ENCODE assay signal across 9 cellular contexts in genomic region chr15:80071652-80072051, GRCh38. TPM values are rescaled to one million over a fixed set of nuclear protein-coding genes. Genes with fewer than 3 reads are reported as not detected.
DNase-seq lines count a peak whose midpoint lies in the region; ATAC-seq, FAIRE-seq and TF ChIP-seq lines count a peak whose summit lies in the region.
"Had no signal": no experiment of that assay in that cellular context is flagged by ENCODE, and none has a peak within 500 bp of the region (broad histone marks: within the 10 kb centered on the region; RNA-seq: fewer than 3 reads in every experiment).

No MANE protein-coding gene starts in this region.

- H3K4me1 ChIP-seq in BLaER1 (peaks cover 29% of the 10 kb centered on the region), GM12878 (ENCODE audit: control insufficient read depth, insufficient read depth, low read length) (peaks cover 19% of the 10 kb centered on the region)
- peaks cover 8 to 14% of the 10 kb centered on the region in 2 donors for H3K4me1 ChIP-seq in naive thymus-derived CD4-positive, alpha-beta T cell (ENCODE audit: control insufficient read depth in 2 of 2, insufficient read depth in 2 of 2, low read length in 2 of 2)

- ATAC-seq in GM12878 (no peak), HG02798 (IDR thresholded peaks at IDR 0.05; ENCODE audit: poor library complexity, unreplicated experiment) (no peak), GM19035 (IDR thresholded peaks at IDR 0.05; ENCODE audit: unreplicated experiment) (no peak)
- no peak for ATAC-seq in naive thymus-derived CD4-positive, alpha-beta T cell

- in situ Hi-C loops in GM12878 (cut with MboI): no loop called here

- no peaks in the 10 kb centered on the region for H3K27me3 Mint-ChIP-seq in naive thymus-derived CD4-positive, alpha-beta T cell

- H2AFZ ChIP-seq in GM12878 (ENCODE audit: control insufficient read depth, low read depth, low read length): no peak overlapping the region

- H3K36me3 Mint-ChIP-seq in naive thymus-derived CD4-positive, alpha-beta T cell: peaks cover 0 to 16% (median 6%) of the 10 kb centered on the region in 5 donors

- H3K79me2 ChIP-seq in GM12878 (ENCODE audit: control insufficient read depth, insufficient read depth, low read length): peaks cover 97% of the 10 kb centered on the region

- peak overlapping the region in 2 of 9 donors; percentile 10 to 17 for H3K27ac Mint-ChIP-seq in naive thymus-derived CD4-positive, alpha-beta T cell

- no peak overlapping the region for H3K9ac ChIP-seq in BLaER1
- peak overlapping the region; percentile 32 for H3K9ac ChIP-seq in GM12878 (ENCODE audit: control insufficient read depth, insufficient read depth, low read length)

- H3K4me2 ChIP-seq in BLaER1 (peak overlapping the region; percentile 23), GM12878 (ENCODE audit: control insufficient read depth, insufficient read depth) (peak overlapping the region; percentile 82)

- H3K4me1 Mint-ChIP-seq in naive thymus-derived CD4-positive, alpha-beta T cell: peaks cover 40 to 89% (median 78%) of the 10 kb centered on the region in 7 donors

- no peak for TF ChIP-seq RAD21 in GM12878 (IDR thresholded peaks at IDR 0.05; ENCODE audit: insufficient read depth, low read depth, low read length)

- DNase-seq in Jurkat, Clone E6-1 (ENCODE audit: low read depth, low spot score): no peak
- DNase-seq in GM12878 (ENCODE audit: low read depth, low spot score) (no peak), H7 (no peak), GM12891 (ENCODE audit: insufficient read length, low spot score) (no peak)
- DNase-seq in naive thymus-derived CD4-positive, alpha-beta T cell: no peak
- DNase-seq: GOT3 had no signal

- RAD21 ChIA-PET in GM12878 (lab: Charles Lee; ENCODE audit: unreplicated experiment): interaction anchor here (0.7 to 5.8 kb wide), 7 partner anchors 10 to 238 kb away, joined by 3 to 59 read pairs (median 4); partner anchors contain the start of genes FAH and ZFAND6

- FAIRE-seq in GM12878 (lab: Jason Lieb, UNC): no peak
- FAIRE-seq in GM12891 (lab: Jason Lieb, UNC): no peak

- H3K36me3 ChIP-seq in BLaER1 (no peaks in the 10 kb centered on the region), GM12878 (ENCODE audit: control insufficient read depth in 2 of 2, insufficient read depth in 2 of 2, low read length in 1 of 2) (no peaks in the 10 kb centered on the region; a peak in 1 of 4 replicates), H7 (replicated peaks; ENCODE audit: control insufficient read depth, insufficient read depth, low read length) (no peaks in the 10 kb centered on the region)
- no peaks in the 10 kb centered on the region for H3K36me3 ChIP-seq in naive thymus-derived CD4-positive, alpha-beta T cell (ENCODE audit: control insufficient read depth in 2 of 3, insufficient read depth in 3 of 3, low read length in 3 of 3)

- H3K9me3 ChIP-seq in BLaER1: no peaks in the 10 kb centered on the region
- H3K9me3 ChIP-seq in GM12878 (replicated peaks; ENCODE audit: control insufficient read depth, insufficient read depth, low read length): no peaks in the 10 kb centered on the region
- no peaks in the 10 kb centered on the region for H3K9me3 ChIP-seq in naive thymus-derived CD4-positive, alpha-beta T cell (ENCODE audit: control insufficient read depth in 2 of 3, low read length in 3 of 3)

- CTCF ChIA-PET in GM12878 (lab: Yijun Ruan, JAX): interaction anchor here (0.6 to 5.9 kb wide), 9 partner anchors 9 to 927 kb away, joined by 3 to 47 read pairs (median 3); partner anchors contain the start of genes TMED3 and ZFAND6
- CTCF ChIA-PET in naive thymus-derived CD4-positive, alpha-beta T cell (lab: Charles Lee): interaction anchor here (1.1 to 1.6 kb wide), 2 partner anchors 11 to 101 kb away, joined by 4 to 7 read pairs; no protein-coding TSS in a partner anchor

- H3K4me3 ChIP-seq in BLaER1: no peak overlapping the region
- H3K4me3 ChIP-seq in Jurkat, Clone E6-1 (ENCODE audit: low read length): peak overlapping the region; percentile 71
- H3K4me3 ChIP-seq in GM12878: peak overlapping the region; percentile 57
- no peak overlapping the region for H3K4me3 ChIP-seq in naive thymus-derived CD4-positive, alpha-beta T cell (ENCODE audit: low read length)
- H3K4me3 ChIP-seq in H7 (ENCODE audit: insufficient read depth, low read depth, low read length): no peak overlapping the region

- TF ChIP-seq CTCF in GM12878 (IDR thresholded peaks at IDR 0.05 in 2 of 3, conservative IDR thresholded peaks at IDR 0.05 in 1 of 3; ENCODE audit: control insufficient read depth in 2 of 3, extremely low read depth in 1 of 3, insufficient read depth in 1 of 3, low read depth in 3 of 3, low read length in 3 of 3): no peak

- POLR2A ChIA-PET in GM12878 (lab: Charles Lee): interaction anchor here (0.5 to 3.1 kb wide), 6 partner anchors 9 to 1249 kb away, joined by 3 to 23 read pairs (median 4); partner anchors contain the start of gene ZFAND6
- POLR2A ChIA-PET in naive thymus-derived CD4-positive, alpha-beta T cell (lab: Charles Lee): interaction anchor here (0.7 to 5.8 kb wide), 3 partner anchors 12 to 145 kb away, joined by 3 to 40 read pairs (median 3); partner anchors contain the start of gene ZFAND6

- no peaks in the 10 kb centered on the region for H3K9me3 Mint-ChIP-seq in naive thymus-derived CD4-positive, alpha-beta T cell

- SMC1A ChIA-PET in GM12878 (lab: Charles Lee; ENCODE audit: uncharacterized antibody, unreplicated experiment): interaction anchor here (1.1 to 4.8 kb wide), 17 partner anchors 8 to 102 kb away, joined by 3 to 27 read pairs (median 4); partner anchors contain the start of gene FAH

- no peak for TF ChIP-seq POLR2A in GM12878 (IDR thresholded peaks at IDR 0.05; ENCODE audit: low read depth, low read length)
- no peak for TF ChIP-seq POLR2A in GM12891 (IDR thresholded peaks at IDR 0.05; ENCODE audit: low read depth, low read length)

- no peak for TF ChIP-seq EP300 in GM12878 (IDR thresholded peaks at IDR 0.05; ENCODE audit: borderline replicate concordance in 1 of 2, control insufficient read depth in 1 of 2, low read depth in 2 of 2, low read length in 2 of 2)

- intact Hi-C loops in GM12878 (cut with micrococcal nuclease; ENCODE audit: unreplicated experiment): no loop called here
- intact Hi-C loops in naive thymus-derived CD4-positive, alpha-beta T cell (cut with micrococcal nuclease): loop anchor here (1.0 to 5.0 kb wide), 6 partner anchors 12 to 919 kb away; partner anchors contain the start of genes FAH (in 2 of the 2), ZFAND6 (in 2 of the 2) and TMED3 (in 1 of the 2)

- H3K27ac ChIP-seq in BLaER1 (no peak overlapping the region), GM12878 (ENCODE audit: control insufficient read depth, insufficient read depth) (peak overlapping the region; percentile 59)
- H3K27ac ChIP-seq in naive thymus-derived CD4-positive, alpha-beta T cell (ENCODE audit: low read depth, low read length): peak overlapping the region; percentile 61

- peak overlapping the region in 5 of 10 donors; percentile 21 to 89 (median 45) for H3K4me3 Mint-ChIP-seq in naive thymus-derived CD4-positive, alpha-beta T cell

- no peaks in the 10 kb centered on the region for H3K27me3 ChIP-seq in BLaER1
- no peaks in the 10 kb centered on the region for H3K27me3 ChIP-seq in GM12878 (replicated peaks in 1 of 2; ENCODE audit: control insufficient read depth in 2 of 2, insufficient read depth in 2 of 2, low read length in 1 of 2)
- H3K27me3 ChIP-seq in naive thymus-derived CD4-positive, alpha-beta T cell (ENCODE audit: control insufficient read depth in 2 of 2, insufficient read depth in 2 of 2, low read length in 2 of 2): no peaks in the 10 kb centered on the region
- H3K27me3 ChIP-seq in H7 (ENCODE audit: control insufficient read depth, insufficient read depth, low read length): no peaks in the 10 kb centered on the region

- no TSS peak for BruUV-seq in GM12878 (replicated peaks; lab: Mats Ljungman, UMichigan)

- H4K20me1 ChIP-seq in BLaER1: peaks cover 86% of the 10 kb centered on the region
- H4K20me1 ChIP-seq in GM12878 (ENCODE audit: control insufficient read depth, insufficient read depth): no peaks in the 10 kb centered on the region; the same call in 1 of the 2 replicates

TF ChIP-seq in GM12878, 131 proteins besides CTCF, POLR2A, EP300 and RAD21 (continues in another document):
- TF ChIP-seq TARDBP (IDR thresholded peaks at IDR 0.05; ENCODE audit: borderline replicate concordance): no peak

TF ChIP-seq in GM12891, 5 proteins besides CTCF, POLR2A, EP300 and RAD21:
- no peak for TF ChIP-seq SPI1 (IDR thresholded peaks at IDR 0.05; ENCODE audit: low read depth, low read length)
- no peak for TF ChIP-seq POU2F2 (IDR thresholded peaks at IDR 0.05; ENCODE audit: low read depth, low read length)
- TF ChIP-seq POLR2AphosphoS5 (IDR thresholded peaks at IDR 0.05; ENCODE audit: low read depth, low read length): no peak
- no peak for TF ChIP-seq PAX5 (IDR thresholded peaks at IDR 0.05; ENCODE audit: insufficient read depth, low read length, severe bottlenecking)
- no peak for TF ChIP-seq TAF1 (IDR thresholded peaks at IDR 0.05; ENCODE audit: low read depth, low read length)

RNA-seq across cellular contexts. Expression of gene ZFAND6, which starts 12.2 kb away (rescaled TPM):
- polyA plus RNA-seq in Jurkat, Clone E6-1 (2012; ENCODE audit: insufficient read depth, insufficient read length): 82.5 TPM
- total RNA-seq in GM12878 (2013; cell fraction: nucleolus; rRNA removed): 199 and 207 TPM in 2 replicates
- 166 and 179 TPM in 2 replicates for total RNA-seq in GM12878 (2014; rRNA removed)
- total RNA-seq in GM12878 (2014; rRNA removed; fragmentation: Illumina TruSeq; extraction: Trizol): 128 and 131 TPM in 2 replicates
- total RNA-seq in GM12878 (2021): 71.2 and 78.9 TPM in 2 replicates
- polyA plus RNA-seq in GM12878 (2011; ENCODE audit: low read depth): 32.5 TPM
- polyA plus RNA-seq in GM12878 (2011; rRNA removed): 162 and 175 TPM in 2 replicates
- polyA plus RNA-seq in GM12878 (2011; cell fraction: cytosol; rRNA removed): 103 and 115 TPM in 2 replicates
- polyA plus RNA-seq in GM12878 (2011; cell fraction: nucleus; rRNA removed): 65.6 and 69.8 TPM in 2 replicates
- 47.6 and 57.5 TPM in 2 replicates for polyA plus RNA-seq in GM12878 (2012)
- polyA plus RNA-seq in GM12878 (2014; fragmentation: Illumina TruSeq; extraction: Trizol): 118 and 150 TPM in 2 replicates
- 100 to 1,000 TPM in 1 of 2 experiments, 10 to 100 TPM in 1; 98.1 to 111 TPM for polyA plus RNA-seq in GM12878 (2014; fragmentation: Nextera tagmentation; extraction: Ambion mirVana)
- polyA plus RNA-seq in GM12878 (2014; rRNA removed): 142 and 169 TPM in 2 replicates
- 100 to 1,000 TPM; 171 to 173 TPM for polyA plus RNA-seq in GM12878 (2016; fragmentation: Nextera tagmentation; extraction: Ambion mirVana)
- polyA minus RNA-seq in GM12878 (2011; rRNA and poly(A)+ RNA removed): 130 and 193 TPM in 2 replicates
- polyA minus RNA-seq in GM12878 (2011; cell fraction: cytosol; rRNA and poly(A)+ RNA removed): 54.8 and 59.5 TPM in 2 replicates
- 57.8 and 77.6 TPM in 2 replicates for polyA minus RNA-seq in GM12878 (2011; cell fraction: nucleus; rRNA and poly(A)+ RNA removed)
- total RNA-seq in naive thymus-derived CD4-positive, alpha-beta T cell: 100 to 1,000 TPM in 1 of 5 experiments, 10 to 100 TPM in 4; 51.0 to 113 (median 65.5) TPM
- 100 to 1,000 TPM in 1 of 2 donors, 10 to 100 TPM in 1; 89.2 to 105 TPM for polyA plus RNA-seq in naive thymus-derived CD4-positive, alpha-beta T cell
- 213 and 238 TPM in 2 replicates for total RNA-seq in H7 (2014; rRNA removed; shearing (Covaris generic))
- polyA plus RNA-seq in GM12891 (2012; ENCODE audit: low read depth, missing spikeins): 50.3 TPM

Comparison
In these comparisons a context has a peak if more than half of its experiments do, and no peak if none do; other contexts are left out.
1. H3K4me3 ChIP-seq: peak in Jurkat, Clone E6-1 (single experiment) and GM12878 (single experiment); none in BLaER1 (single experiment), naive thymus-derived CD4-positive, alpha-beta T cell (single experiment) and H7 (single experiment).